ENCODE assay signal across 28 cellular contexts in genomic region chr1:5872886-5873285, GRCh38.
"Had no signal": no experiment of that assay in that cellular context is flagged by ENCODE, and none has a peak within 500 bp of the region (broad histone marks: within the 10 kb centered on the region; RNA-seq: fewer than 3 reads in every experiment).

No MANE protein-coding gene starts in this region.

- H3K9me3 ChIP-seq: colonic mucosa, esophagus muscularis mucosa, esophagus squamous epithelium, gastrocnemius medialis, gastroesophageal sphincter, heart left ventricle had no signal

- H3K4me1 ChIP-seq: colonic mucosa, esophagus muscularis mucosa, esophagus squamous epithelium, foreskin keratinocyte, gastrocnemius medialis, gastroesophageal sphincter, heart left ventricle, heart right ventricle had no signal

- H3K27me3 ChIP-seq: colonic mucosa, dorsolateral prefrontal cortex, esophagus muscularis mucosa, esophagus squamous epithelium, foreskin keratinocyte, gastrocnemius medialis, gastroesophageal sphincter, heart left ventricle, heart right ventricle had no signal

- H3K36me3 ChIP-seq: colonic mucosa, gastrocnemius medialis had no signal

- DNase-seq: colonic mucosa; cortex of kidney; dermis blood vessel endothelial cell; dorsolateral prefrontal cortex; effector CD4-positive, alpha-beta T cell; effector CD8-positive, alpha-beta T cell; effector memory CD4-positive, alpha-beta T cell; effector memory CD8-positive, alpha-beta T cell; endodermal cell; erythroblast; esophagus squamous epithelium; foreskin fibroblast; foreskin keratinocyte; foreskin melanocyte; gastrocnemius medialis; glutamatergic neuron; head of caudate nucleus; heart left ventricle; heart right ventricle had no signal

- H3K4me3 ChIP-seq: colonic mucosa, coronary artery, dorsolateral prefrontal cortex, esophagus muscularis mucosa, esophagus squamous epithelium, gastrocnemius medialis, gastroesophageal sphincter, heart left ventricle, heart right ventricle had no signal

- ATAC-seq: effector memory CD8-positive, alpha-beta T cell; esophagus mucosa; foreskin keratinocyte; gastrocnemius medialis; gastroesophageal sphincter; heart left ventricle had no signal

- FAIRE-seq: colon, endometrium, endothelial cell of umbilical vein, frontal cortex had no signal

- H3K27ac ChIP-seq: colonic mucosa, coronary artery, dorsolateral prefrontal cortex, epithelial cell of prostate, esophagus muscularis mucosa, esophagus squamous epithelium, foreskin keratinocyte, gastrocnemius medialis, gastroesophageal sphincter, heart left ventricle, heart right ventricle had no signal
